Comparison of ENCODE assay signal across 8 cellular contexts in genomic region chr1:154220071-154220969, GRCh38. TPM values are rescaled to one million over a fixed set of nuclear protein-coding genes. Genes with fewer than 3 reads are reported as not detected.
DNase-seq lines count a peak whose midpoint lies in the region; ATAC-seq, FAIRE-seq and TF ChIP-seq lines count a peak whose summit lies in the region.

Gene UBAP2L, plus strand, starts transcription at chr1:154220955. Its CDS starts 4,169 bp downstream, at chr1:154225124.

- ATAC-seq in GM18520 (IDR thresholded peaks at IDR 0.05; ENCODE audit: unreplicated experiment) (peak; percentile 95), HG03064 (IDR thresholded peaks at IDR 0.05; ENCODE audit: low read depth, unreplicated experiment) (peak; percentile 85), body of pancreas (peak; percentile 97), sciatic nerve (peak; percentile 99)

- H3K9me3 ChIP-seq in body of pancreas = no peaks in the 10 kb centered on the region

- peak within 1 kb of the TSS; percentile 90 for H3K27ac ChIP-seq in 22Rv1
- H3K27ac ChIP-seq in body of pancreas = peak within 1 kb of the TSS; percentile 98 to 100 (median 99)

- TF ChIP-seq POLR2A in body of pancreas (IDR thresholded peaks at IDR 0.05) = peak; percentile 60 to 90 (median 89)

- no peak for TF ChIP-seq CTCF in 22Rv1 (IDR thresholded peaks at IDR 0.05)
- no peak for TF ChIP-seq CTCF in body of pancreas (IDR thresholded peaks at IDR 0.05)

- intact Hi-C loops in body of pancreas (cut with DNase I) (no loop called here), sciatic nerve (cut with DNase I) (no loop called here)

- WGBS in body of pancreas, 2 donors = 0 to 1% methylated on average over 24 to 67 of the region's 73 CpGs

- peak; percentile 98 for FAIRE-seq in TTC549 (lab: Jason Lieb, UNC)

- no peaks in the 10 kb centered on the region for H3K27me3 ChIP-seq in body of pancreas

- peak within 1 kb of the TSS; percentile 91 to 98 for H3K4me3 ChIP-seq in body of pancreas

- H3K4me1 ChIP-seq in body of pancreas = peaks cover 55% of the 10 kb centered on the region

- DNase-seq in NCI-H2107 treated with DMSO at 0.1 percent for 48 hours (lab: John Stamatoyannopoulos, UW; ENCODE audit: unreplicated experiment) = peak; percentile 97
- peak; percentile 99 for DNase-seq in body of pancreas
- DNase-seq in iPS DF 19.7 (ENCODE audit: low read depth, low spot score) = peak; percentile 93
- peak; percentile 99 for DNase-seq in sciatic nerve (ENCODE audit: low spot score)

- peaks cover 0 to 3% of the 10 kb centered on the region in 2 donors for H3K36me3 ChIP-seq in body of pancreas (replicated peaks in 1 of 2; ENCODE audit: insufficient read depth in 1 of 2, low read depth in 2 of 2)

RNA-seq across cellular contexts. Expression of gene UBAP2L, which starts in this region (rescaled TPM):
- total RNA-seq in body of pancreas = 10 to 100 TPM; 38.1 to 50.1 TPM
- total RNA-seq in sciatic nerve = 142 TPM

Comparison
In these comparisons a context has a peak if more than half of its experiments do, and no peak if none do; other contexts are left out.
1. Peak in every context shown above with its lines: DNase-seq, ATAC-seq, H3K4me3 ChIP-seq and H3K27ac ChIP-seq.